10 cellular contexts compared by ENCODE assay signal in the genomic region with DNA sequence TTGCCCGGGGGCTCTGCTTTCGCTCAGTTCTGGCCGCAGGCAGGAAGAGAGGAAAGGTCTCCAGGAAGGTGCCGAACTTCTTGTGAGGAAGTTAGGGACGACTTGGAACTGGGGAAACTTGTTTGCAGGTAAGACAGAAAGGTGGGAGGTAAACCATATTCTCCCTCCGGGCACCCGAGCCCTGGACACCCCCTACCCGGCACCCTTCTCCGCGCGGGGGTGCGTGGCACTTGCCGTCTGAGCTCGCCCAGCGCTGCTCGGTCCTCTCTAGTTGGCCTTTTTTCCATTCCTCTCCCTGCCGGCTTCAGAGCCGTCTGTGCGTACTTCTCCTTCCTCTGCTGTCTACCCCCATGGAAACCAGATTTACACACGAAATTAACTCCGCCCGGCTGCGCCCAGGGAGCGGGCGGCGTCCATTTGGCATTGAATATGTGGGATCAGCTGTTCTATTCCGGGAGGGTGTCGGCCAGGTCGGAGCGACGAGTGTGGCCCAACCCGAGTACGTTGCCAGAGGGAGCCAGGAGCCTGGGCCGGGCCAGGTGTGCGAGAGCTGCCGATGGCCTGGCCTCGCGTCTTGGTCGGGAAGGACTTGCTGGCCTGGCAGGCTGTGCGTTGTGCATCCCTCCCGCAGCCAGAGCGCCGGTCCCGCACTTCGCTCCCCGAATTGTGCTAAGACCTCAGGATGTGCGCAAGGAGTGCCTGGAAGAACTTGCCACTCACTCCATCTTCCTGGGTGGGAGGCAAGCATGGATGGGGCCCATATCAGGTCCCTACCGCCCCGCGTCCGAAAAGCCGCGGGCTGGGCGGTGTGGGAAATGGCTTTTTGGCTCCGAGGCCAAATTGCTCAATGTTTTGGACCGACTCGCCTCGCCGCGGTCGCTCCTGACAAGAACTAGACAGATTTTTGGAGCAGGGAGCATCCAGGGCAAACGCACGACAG. TPM values are rescaled to one million over a fixed set of nuclear protein-coding genes. Genes with fewer than 3 reads are reported as not detected.
A peak's percentile ranks its signal among the peaks of the same experiment; 100 is the strongest.
DNase-seq lines count a peak whose midpoint lies in the region; ATAC-seq and TF ChIP-seq lines count a peak whose summit lies in the region.
"Had no signal": no experiment of that assay in that cellular context is flagged by ENCODE, and none has a peak within 500 bp of the region (broad histone marks: within the 10 kb centered on the region; RNA-seq: fewer than 3 reads in every experiment).

No MANE protein-coding gene starts in this region.

- peaks cover 12% of the 10 kb centered on the region for H3K27me3 ChIP-seq in brain microvascular endothelial cell (replicated peaks)
- no peaks in the 10 kb centered on the region for H3K27me3 ChIP-seq in testis

- in situ Hi-C loops in brain microvascular endothelial cell (cut with HindIII; ENCODE audit: low pct_ligation_motif_present, low sequenced_read_pairs) = no loop called here

- H3K9me3 ChIP-seq in testis = no peaks in the 10 kb centered on the region
- H3K9me3 ChIP-seq: pancreas had no signal

- peak overlapping the region; percentile 60 for H3K4me3 ChIP-seq in brain microvascular endothelial cell (ENCODE audit: low read depth, low read length)
- H3K4me3 ChIP-seq in testis = peak overlapping the region; percentile 77 to 81

- WGBS in testis, 2 donors = 1 to 3% methylated on average over 33 to 60 of the region's 63 CpGs

- H3K36me3 ChIP-seq in brain microvascular endothelial cell (replicated peaks) (no peaks in the 10 kb centered on the region), testis (ENCODE audit: low read depth, missing control alignments) (no peaks in the 10 kb centered on the region)
- H3K36me3 ChIP-seq: pancreas had no signal

- no peak for TF ChIP-seq POLR2A in testis (IDR thresholded peaks at IDR 0.05)

- intact Hi-C loops in testis (cut with DNase I; ENCODE audit: low total_unique reads) = loop anchor here (5.0 kb wide), 1 partner anchor 863 kb away; a partner anchor contains a TSS

- H3K27ac ChIP-seq in brain microvascular endothelial cell (no peak overlapping the region), testis (peak overlapping the region; percentile 84 to 88)

- H3K4me1 ChIP-seq in testis = peaks cover 16% of the 10 kb centered on the region

- ATAC-seq in HG03196 (IDR thresholded peaks at IDR 0.05; ENCODE audit: unreplicated experiment) (no peak), HG02623 (IDR thresholded peaks at IDR 0.05; ENCODE audit: unreplicated experiment) (no peak)
- ATAC-seq: pancreas had no signal

- peak; percentile 15 for DNase-seq in activated CD4-positive, alpha-beta T cell treated with anti-CD3 and anti-CD28 coated beads for 48 hours
- no peak for DNase-seq in activated CD4-positive, alpha-beta T cell treated with anti-CD3 and anti-CD28 coated beads for 4 hours
- DNase-seq in brain microvascular endothelial cell (peak; percentile 8), left kidney (ENCODE audit: low read depth, low spot score) (peak; percentile 59), testis (peak; percentile 23), Kasumi-1 (lab: John Stamatoyannopoulos, UW) (no peak)
- DNase-seq: DND-41 had no signal

- TF ChIP-seq CTCF in brain microvascular endothelial cell (IDR thresholded peaks at IDR 0.05; ENCODE audit: low read depth, low read length, missing control alignments) (no peak), testis (IDR thresholded peaks at IDR 0.05) (no peak)

RNA-seq across cellular contexts. Expression of a gene that starts 1.7 kb away (rescaled TPM):
- total RNA-seq in testis = 10 to 100 TPM; 46.5 to 86.1 TPM
- 26.2 TPM for polyA plus RNA-seq in testis (ENCODE audit: insufficient read depth, low read depth, low replicate concordance)

Comparison
In these comparisons a context has a peak if more than half of its experiments do, and no peak if none do; other contexts are left out.
1. DNase-seq: peak in activated CD4-positive, alpha-beta T cell treated with anti-CD3 and anti-CD28 coated beads for 48 hours (single experiment), brain microvascular endothelial cell (single experiment), left kidney (single experiment) and testis (single experiment); none in activated CD4-positive, alpha-beta T cell treated with anti-CD3 and anti-CD28 coated beads for 4 hours (0 of 2) and Kasumi-1 (0 of 2).